ENCODE assay signal across 1 cellular context in the genomic region with DNA sequence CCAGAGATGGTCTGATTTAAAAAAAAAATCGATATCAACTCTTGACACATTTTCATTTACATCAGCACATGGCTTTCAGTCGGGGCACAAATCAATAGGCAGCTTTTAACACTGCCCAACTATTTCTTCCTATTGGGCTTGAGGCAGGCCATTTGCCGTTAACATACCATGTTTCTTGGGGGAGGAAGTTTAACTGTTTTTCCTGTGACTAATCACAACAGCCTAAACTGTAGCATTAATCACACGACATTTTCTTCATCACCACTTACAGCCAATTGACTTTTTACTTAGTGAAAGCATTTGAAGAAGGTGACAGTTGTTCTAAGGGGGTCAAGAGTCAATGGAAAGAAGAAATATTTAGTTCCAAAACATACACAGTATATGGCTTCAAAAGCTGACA.
TF ChIP-seq lines count a peak whose summit lies in the region.

No MANE protein-coding gene starts in this region.

TF ChIP-seq in WTC11, 78 proteins besides CTCF, POLR2A, EP300 and RAD21 (continued from another document):
- TF ChIP-seq USF2 (CRISPR knock-in tag; IDR thresholded peaks at IDR 0.05) (no peak), PRDM15 (CRISPR knock-in tag; IDR thresholded peaks at IDR 0.05) (no peak), AFF4 (CRISPR knock-in tag; IDR thresholded peaks at IDR 0.05; ENCODE audit: borderline replicate concordance) (no peak), NFYB (CRISPR knock-in tag; conservative IDR thresholded peaks at IDR 0.05; ENCODE audit: low read depth) (no peak), OVOL2 (CRISPR knock-in tag; IDR thresholded peaks at IDR 0.05; ENCODE audit: borderline replicate concordance) (no peak)
